19 cellular contexts compared by ENCODE assay signal in the genomic region with DNA sequence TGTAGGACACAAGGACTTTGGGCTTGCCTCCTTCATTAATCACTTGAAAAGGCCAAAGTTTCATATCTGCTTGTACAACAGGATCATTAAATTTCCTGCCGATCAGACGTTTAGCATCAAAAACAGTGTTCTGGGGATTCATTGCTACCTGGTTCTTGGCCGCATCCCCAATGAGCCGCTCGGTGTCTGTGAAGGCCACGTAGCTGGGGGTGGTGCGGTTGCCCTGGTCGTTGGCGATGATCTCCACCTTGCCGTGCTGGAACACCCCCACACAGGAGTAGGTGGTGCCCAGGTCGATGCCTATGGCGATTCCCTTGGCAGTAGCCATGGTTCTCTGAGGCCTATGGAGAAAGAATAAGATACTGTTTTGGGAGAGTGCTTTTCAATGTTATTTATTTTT. TPM values are rescaled to one million over a fixed set of nuclear protein-coding genes. Genes with fewer than 3 reads are reported as not detected.
DNase-seq lines count a peak whose midpoint lies in the region; ATAC-seq lines count a peak whose summit lies in the region.
"Had no signal": no experiment of that assay in that cellular context is flagged by ENCODE, and none has a peak within 500 bp of the region (broad histone marks: within the 10 kb centered on the region; RNA-seq: fewer than 3 reads in every experiment).

No MANE protein-coding gene starts in this region.

- POLR2A ChIA-PET in CD4-positive, alpha-beta memory T cell (lab: Charles Lee; ENCODE audit: partially characterized antibody), result interaction anchor here (0.6 to 5.7 kb wide), 5 partner anchors 12 to 312 kb away, joined by 3 to 73 read pairs (median 6); partner anchors contain the start of genes HSPA1B and VARS1

- no peak for ATAC-seq in activated T-cell treated with anti-CD3 and anti-CD28 coated beads, Interleukin-2, amount 50 U/mL, for 72 hours (replicated peaks in 1 of 2)
- ATAC-seq in activated T-cell treated with anti-CD3 and anti-CD28 coated beads, Interleukin-2, amount 50 U/mL, for 4 hours, result no peak
- no peak for ATAC-seq in T-helper 17 cell
- ATAC-seq in sciatic nerve, result no peak
- ATAC-seq in left lobe of liver, result no peak
- ATAC-seq in GM21515 (IDR thresholded peaks at IDR 0.05; ENCODE audit: unreplicated experiment), result no peak
- ATAC-seq: K562 had no signal

- CTCF ChIA-PET in CD4-positive, alpha-beta memory T cell (lab: Charles Lee; ENCODE audit: partially characterized antibody), result interaction anchor here (0.9 to 1.4 kb wide), 3 partner anchors 13 to 100 kb away, joined by 3 to 4 read pairs (median 3); no protein-coding TSS in a partner anchor

- H3K36me3 ChIP-seq in CD4-positive, alpha-beta memory T cell (ENCODE audit: insufficient read depth, low read length), result peaks cover 16% of the 10 kb centered on the region
- H3K36me3 ChIP-seq: BLaER1 had no signal

- peaks cover 33% of the 10 kb centered on the region for H3K4me1 ChIP-seq in CD4-positive, alpha-beta memory T cell (ENCODE audit: insufficient read depth, low read length)

- DNase-seq in activated T-cell treated with anti-CD3 and anti-CD28 coated beads, Interleukin-2, amount 50 U/mL, for 72 hours, result no peak
- DNase-seq in activated T-cell treated with anti-CD3 and anti-CD28 coated beads, Interleukin-2, amount 50 U/mL, for 4 hours, result no peak
- no peak for DNase-seq in CD4-positive, alpha-beta memory T cell
- DNase-seq in T-helper 17 cell (no peak), sciatic nerve (ENCODE audit: low spot score) (peak; percentile 57), left lobe of liver (ENCODE audit: low spot score) (no peak)
- DNase-seq: DMS79 treated with DMSO at 0.1 percent for 48 hours, H7, NCI-H1105 treated with DMSO at 0.1 percent for 48 hours, NCI-H187, NCI-H2107, NCI-H2227 treated with DMSO at 0.1 percent for 48 hours, NCI-H510A treated with DMSO at 0.1 percent for 48 hours, NCI-H774, OCI-M1, SHP77 treated with DMSO at 0.1 percent for 48 hours had no signal

- H3K9me3 ChIP-seq in CD4-positive, alpha-beta memory T cell (ENCODE audit: control insufficient read depth in 1 of 2, low read length in 2 of 2), result no peaks in the 10 kb centered on the region
- no peaks in the 10 kb centered on the region for H3K9me3 ChIP-seq in T-helper 17 cell (ENCODE audit: control insufficient read depth, low read length, poor library complexity, severe bottlenecking)
- H3K9me3 ChIP-seq: BLaER1 had no signal

- peaks cover 0 to 1% of the 10 kb centered on the region in 2 donors for H3K36me3 Mint-ChIP-seq in activated T-cell treated with anti-CD3 and anti-CD28 coated beads, Interleukin-2, amount 50 U/mL, for 72 hours (ENCODE audit: insufficient read depth in 2 of 2)
- H3K36me3 Mint-ChIP-seq in activated T-cell treated with anti-CD3 and anti-CD28 coated beads, Interleukin-2, amount 50 U/mL, for 4 hours (ENCODE audit: insufficient read depth), result peaks cover 12% of the 10 kb centered on the region
- peaks cover 22 to 38% of the 10 kb centered on the region in 2 donors for H3K36me3 Mint-ChIP-seq in CD4-positive, alpha-beta memory T cell
- peaks cover 5% of the 10 kb centered on the region for H3K36me3 Mint-ChIP-seq in T-helper 17 cell (ENCODE audit: low read depth)

- intact Hi-C loops in CD4-positive, alpha-beta memory T cell (cut with micrococcal nuclease), result no loop called here
- intact Hi-C loops in sciatic nerve (cut with DNase I), result no loop called here

- H3K9me3 Mint-ChIP-seq in activated T-cell treated with anti-CD3 and anti-CD28 coated beads, Interleukin-2, amount 50 U/mL, for 72 hours, result no peaks in the 10 kb centered on the region
- no peaks in the 10 kb centered on the region for H3K9me3 Mint-ChIP-seq in activated T-cell treated with anti-CD3 and anti-CD28 coated beads, Interleukin-2, amount 50 U/mL, for 4 hours
- peaks cover 0 to 2% (median 0%) of the 10 kb centered on the region in 8 donors for H3K9me3 Mint-ChIP-seq in CD4-positive, alpha-beta memory T cell

- H3K4me1 Mint-ChIP-seq in activated T-cell treated with anti-CD3 and anti-CD28 coated beads, Interleukin-2, amount 50 U/mL, for 72 hours (ENCODE audit: low read depth), result peaks cover 27% of the 10 kb centered on the region
- peaks cover 47% of the 10 kb centered on the region for H3K4me1 Mint-ChIP-seq in activated T-cell treated with anti-CD3 and anti-CD28 coated beads, Interleukin-2, amount 50 U/mL, for 4 hours (ENCODE audit: low read depth)
- H3K4me1 Mint-ChIP-seq in CD4-positive, alpha-beta memory T cell, result peaks cover 21 to 54% (median 33%) of the 10 kb centered on the region in 4 donors
- peaks cover 29% of the 10 kb centered on the region for H3K4me1 Mint-ChIP-seq in T-helper 17 cell

- H3K4me3 ChIP-seq in CD4-positive, alpha-beta memory T cell (ENCODE audit: low read length in 2 of 2), result no peak overlapping the region
- H3K4me3 ChIP-seq: BLaER1, K562 had no signal

- H3K27me3 ChIP-seq in CD4-positive, alpha-beta memory T cell (ENCODE audit: insufficient read depth, low read length), result no peaks in the 10 kb centered on the region

- no peaks in the 10 kb centered on the region for H3K27me3 Mint-ChIP-seq in activated T-cell treated with anti-CD3 and anti-CD28 coated beads, Interleukin-2, amount 50 U/mL, for 72 hours (ENCODE audit: low read depth)
- no peaks in the 10 kb centered on the region for H3K27me3 Mint-ChIP-seq in activated T-cell treated with anti-CD3 and anti-CD28 coated beads, Interleukin-2, amount 50 U/mL, for 4 hours (ENCODE audit: low read depth)
- no peaks in the 10 kb centered on the region for H3K27me3 Mint-ChIP-seq in CD4-positive, alpha-beta memory T cell
- no peaks in the 10 kb centered on the region for H3K27me3 Mint-ChIP-seq in T-helper 17 cell

- H3K27ac Mint-ChIP-seq in activated T-cell treated with anti-CD3 and anti-CD28 coated beads, Interleukin-2, amount 50 U/mL, for 72 hours, result peak overlapping the region; percentile 100
- peak overlapping the region in 5 of 7 donors; percentile 17 to 94 (median 72) for H3K27ac Mint-ChIP-seq in CD4-positive, alpha-beta memory T cell
- H3K27ac Mint-ChIP-seq in T-helper 17 cell, result peak overlapping the region; percentile 88

- peak overlapping the region in 1 of 2 donors; percentile 99 for H3K4me3 Mint-ChIP-seq in activated T-cell treated with anti-CD3 and anti-CD28 coated beads, Interleukin-2, amount 50 U/mL, for 72 hours
- no peak overlapping the region for H3K4me3 Mint-ChIP-seq in activated T-cell treated with anti-CD3 and anti-CD28 coated beads, Interleukin-2, amount 50 U/mL, for 4 hours
- peak overlapping the region in 5 of 8 donors; percentile 57 to 96 (median 80) for H3K4me3 Mint-ChIP-seq in CD4-positive, alpha-beta memory T cell
- H3K4me3 Mint-ChIP-seq in T-helper 17 cell, result peak overlapping the region; percentile 81

- H3K27ac ChIP-seq in CD4-positive, alpha-beta memory T cell (ENCODE audit: low read depth, low read length), result no peak overlapping the region
- H3K27ac ChIP-seq: BLaER1 had no signal

RNA-seq across cellular contexts. Expression of gene HSPA1L, which starts 3.4 kb away (rescaled TPM):
- total RNA-seq in activated T-cell treated with anti-CD3 and anti-CD28 coated beads, Interleukin-2, amount 50 U/mL, for 72 hours, result 1 to 10 TPM; 2.9 to 3.1 TPM
- 1 to 10 TPM; 1.6 to 1.8 (median 1.7) TPM for total RNA-seq in activated T-cell treated with anti-CD3 and anti-CD28 coated beads, Interleukin-2, amount 50 U/mL, for 4 hours
- 1 to 10 TPM; 8.2 to 8.3 TPM for total RNA-seq in CD4-positive, alpha-beta memory T cell
- polyA plus RNA-seq in CD4-positive, alpha-beta memory T cell, result 1 to 10 TPM; 1.1 to 4.4 TPM
- 1 to 10 TPM; 3.4 to 3.5 TPM for total RNA-seq in T-helper 17 cell
- 2.8 TPM for total RNA-seq in sciatic nerve
- total RNA-seq in left lobe of liver, result 0.60 TPM

RNA-seq across cellular contexts. Expression of gene HSPA1A, which starts 3.7 kb away (rescaled TPM):
- 10 to 100 TPM; 16.5 to 37.6 TPM for total RNA-seq in activated T-cell treated with anti-CD3 and anti-CD28 coated beads, Interleukin-2, amount 50 U/mL, for 72 hours
- 10 to 100 TPM; 33.3 to 38.1 (median 34.2) TPM for total RNA-seq in activated T-cell treated with anti-CD3 and anti-CD28 coated beads, Interleukin-2, amount 50 U/mL, for 4 hours
- total RNA-seq in CD4-positive, alpha-beta memory T cell, result 10 to 100 TPM; 69.9 to 71.5 TPM
- polyA plus RNA-seq in CD4-positive, alpha-beta memory T cell, result 10 to 100 TPM; 14.6 to 71.9 TPM
- total RNA-seq in T-helper 17 cell, result 10 to 100 TPM; 15.1 to 20.2 TPM
- total RNA-seq in sciatic nerve, result 195 TPM
- total RNA-seq in left lobe of liver, result 89.1 TPM

RNA-seq across cellular contexts. Expression of gene LSM2, which starts 4.9 kb away (rescaled TPM):
- total RNA-seq in activated T-cell treated with anti-CD3 and anti-CD28 coated beads, Interleukin-2, amount 50 U/mL, for 72 hours, result 100 to 1,000 TPM; 122 to 123 TPM
- 100 to 1,000 TPM; 163 to 192 (median 184) TPM for total RNA-seq in activated T-cell treated with anti-CD3 and anti-CD28 coated beads, Interleukin-2, amount 50 U/mL, for 4 hours
- 10 to 100 TPM; 30.0 to 34.6 TPM for total RNA-seq in CD4-positive, alpha-beta memory T cell
- polyA plus RNA-seq in CD4-positive, alpha-beta memory T cell, result 10 to 100 TPM; 67.4 to 80.4 TPM
- 10 to 100 TPM; 20.9 to 22.5 TPM for total RNA-seq in T-helper 17 cell
- total RNA-seq in sciatic nerve, result 30.1 TPM
- 9.8 TPM for total RNA-seq in left lobe of liver

RNA-seq across cellular contexts. Expression of gene HSPA1B, which starts 15.9 kb away (rescaled TPM):
- total RNA-seq in activated T-cell treated with anti-CD3 and anti-CD28 coated beads, Interleukin-2, amount 50 U/mL, for 72 hours, result 10 to 100 TPM; 31.6 to 44.9 TPM
- 10 to 100 TPM; 76.1 to 97.7 (median 93.0) TPM for total RNA-seq in activated T-cell treated with anti-CD3 and anti-CD28 coated beads, Interleukin-2, amount 50 U/mL, for 4 hours
- total RNA-seq in CD4-positive, alpha-beta memory T cell, result 10 to 100 TPM; 58.0 to 60.8 TPM
- 1 to 10 TPM; 1.9 to 5.3 TPM for polyA plus RNA-seq in CD4-positive, alpha-beta memory T cell
- total RNA-seq in T-helper 17 cell (10 to 100 TPM; 18.0 to 20.5 TPM), sciatic nerve (181 TPM), left lobe of liver (50.8 TPM)

RNA-seq across cellular contexts. Expression of gene VARS1, which starts 16.1 kb away (rescaled TPM):
- total RNA-seq in activated T-cell treated with anti-CD3 and anti-CD28 coated beads, Interleukin-2, amount 50 U/mL, for 72 hours, result 100 to 1,000 TPM in 1 of 2 donors, 10 to 100 TPM in 1; 91.3 to 101 TPM
- total RNA-seq in activated T-cell treated with anti-CD3 and anti-CD28 coated beads, Interleukin-2, amount 50 U/mL, for 4 hours, result 100 to 1,000 TPM; 231 to 263 (median 234) TPM
- 10 to 100 TPM; 39.6 to 46.8 TPM for total RNA-seq in CD4-positive, alpha-beta memory T cell
- polyA plus RNA-seq in CD4-positive, alpha-beta memory T cell, result 10 to 100 TPM; 43.4 to 45.9 TPM
- total RNA-seq in T-helper 17 cell, result 10 to 100 TPM; 58.0 to 73.7 TPM
- total RNA-seq in sciatic nerve, result 42.3 TPM
- total RNA-seq in left lobe of liver, result 52.6 TPM
